ENCODE assay signal across 9 cellular contexts in the genomic region with DNA sequence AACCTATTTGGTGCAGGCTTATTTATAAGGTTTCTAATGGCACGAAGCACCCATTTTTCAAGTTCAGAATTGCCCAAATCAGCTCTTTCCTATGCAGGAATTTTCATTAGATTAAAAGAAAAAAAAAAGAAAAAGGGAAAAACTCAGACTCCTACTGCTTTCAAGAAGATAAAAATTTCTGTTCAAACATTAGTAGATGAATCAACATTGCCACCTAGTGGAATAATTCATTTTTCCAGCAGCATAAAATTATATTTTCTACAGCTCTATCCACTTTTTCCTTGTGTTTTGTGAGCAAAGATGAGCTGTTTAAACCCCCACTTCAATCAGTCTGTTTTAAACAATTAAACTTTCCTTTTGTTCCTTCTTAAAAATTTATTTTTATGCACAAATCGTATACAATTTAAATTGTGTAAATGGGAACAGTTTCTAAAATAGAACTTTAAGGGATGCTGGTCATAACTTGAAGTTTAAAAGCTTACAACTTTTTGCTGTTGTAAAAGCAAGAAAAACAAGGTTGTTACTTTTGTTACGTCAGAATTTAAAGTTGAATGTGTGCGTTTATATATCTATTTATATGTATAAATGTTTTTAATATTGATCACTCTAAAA.
DNase-seq lines count a peak whose midpoint lies in the region; ATAC-seq, FAIRE-seq and TF ChIP-seq lines count a peak whose summit lies in the region.
"Had no signal": no experiment of that assay in that cellular context is flagged by ENCODE, and none has a peak within 500 bp of the region (broad histone marks: within the 10 kb centered on the region; RNA-seq: fewer than 3 reads in every experiment).

No MANE protein-coding gene starts in this region.

- H3K4me1 ChIP-seq in endodermal cell (ENCODE audit: control insufficient read depth, insufficient read depth, low read length) (no peaks in the 10 kb centered on the region), pancreas (no peaks in the 10 kb centered on the region)

- no peak overlapping the region for H3K27ac Mint-ChIP-seq in endodermal cell
- H3K27ac Mint-ChIP-seq: activated naive CD8-positive, alpha-beta T cell treated with anti-CD3 and anti-CD28 coated beads, Interleukin-2, amount 10 ng/mL, durations not matched to agents 7 days and 5 days had no signal

- H3K27me3 Mint-ChIP-seq in endodermal cell (ENCODE audit: insufficient read depth), result no peaks in the 10 kb centered on the region

- TF ChIP-seq CTCF in endodermal cell (conservative IDR thresholded peaks at IDR 0.05) (peak; percentile 79), pancreas (IDR thresholded peaks at IDR 0.05) (peak; percentile 17 to 47 (median 38))

- H3K27ac ChIP-seq in endodermal cell (ENCODE audit: low read depth, low read length) (no peak overlapping the region), pancreas (no peak overlapping the region)

- ATAC-seq in pancreas, result peak in 2 of 4 donors; percentile 41 to 46
- no peak for ATAC-seq in HG02623 (IDR thresholded peaks at IDR 0.05; ENCODE audit: unreplicated experiment)

- WGBS in endodermal cell (ENCODE audit: insufficient coverage in 1 of 2, insufficient read length in 1 of 2), 2 experiments, result 21% methylated on average over 3 of the region's 4 CpGs; no CpG with 5 or more reads in 1 of the 2 experiments
- WGBS in pancreas, 2 donors, result 9 to 10% methylated on average over 4 of the region's 4 CpGs

- FAIRE-seq in A204.1 (lab: Jason Lieb, UNC) (peak; percentile 97), GM18507 (lab: Jason Lieb, UNC) (peak; percentile 72), pancreas (lab: Jason Lieb, UNC) (peak; percentile 17)

- H3K36me3 Mint-ChIP-seq in endodermal cell (ENCODE audit: low read depth), result no peaks in the 10 kb centered on the region
- H3K36me3 Mint-ChIP-seq: activated naive CD8-positive, alpha-beta T cell treated with anti-CD3 and anti-CD28 coated beads, Interleukin-2, amount 10 ng/mL, durations not matched to agents 7 days and 5 days had no signal

- H3K4me3 ChIP-seq in endodermal cell (ENCODE audit: low read length) (peak overlapping the region; percentile 19), pancreas (no peak overlapping the region)

- no peak for DNase-seq in GM18507 (ENCODE audit: extremely low spot score, insufficient read length, low read depth)
- peak; percentile 5 for DNase-seq in NCI-H345 treated with DMSO at 0.1 percent for 48 hours (lab: John Stamatoyannopoulos, UW; ENCODE audit: unreplicated experiment)
- no peak for DNase-seq in endodermal cell
- no peak for DNase-seq in pancreas
- DNase-seq in cortex of kidney (lab: John Stamatoyannopoulos, UW), result no peak
- no peak for DNase-seq in activated gamma-delta T cell (lab: John Stamatoyannopoulos, UW)
- DNase-seq: activated naive CD8-positive, alpha-beta T cell treated with anti-CD3 and anti-CD28 coated beads, Interleukin-2, amount 10 ng/mL, durations not matched to agents 7 days and 5 days had no signal

- H3K36me3 ChIP-seq in endodermal cell (ENCODE audit: control insufficient read depth, insufficient read depth, low read length) (no peaks in the 10 kb centered on the region), pancreas (no peaks in the 10 kb centered on the region)

- peaks cover 10% of the 10 kb centered on the region for H3K4me1 Mint-ChIP-seq in endodermal cell
- H3K4me1 Mint-ChIP-seq: activated naive CD8-positive, alpha-beta T cell treated with anti-CD3 and anti-CD28 coated beads, Interleukin-2, amount 10 ng/mL, durations not matched to agents 7 days and 5 days had no signal

- H3K4me3 Mint-ChIP-seq in endodermal cell, result no peak overlapping the region
- H3K4me3 Mint-ChIP-seq: activated naive CD8-positive, alpha-beta T cell treated with anti-CD3 and anti-CD28 coated beads, Interleukin-2, amount 10 ng/mL, durations not matched to agents 7 days and 5 days had no signal

- H3K9me3 Mint-ChIP-seq in endodermal cell, result no peaks in the 10 kb centered on the region
- H3K9me3 Mint-ChIP-seq: activated naive CD8-positive, alpha-beta T cell treated with anti-CD3 and anti-CD28 coated beads, Interleukin-2, amount 10 ng/mL, durations not matched to agents 7 days and 5 days had no signal

- H3K9me3 ChIP-seq in endodermal cell (ENCODE audit: control insufficient read depth, low read length) (no peaks in the 10 kb centered on the region), pancreas (no peaks in the 10 kb centered on the region)

- no peak overlapping the region for H3K9ac ChIP-seq in endodermal cell (ENCODE audit: extremely low read depth, low read length, poor library complexity, severe bottlenecking)

- intact Hi-C loops in pancreas (cut with DNase I), result no loop called here

- H3K27me3 ChIP-seq in endodermal cell (ENCODE audit: control insufficient read depth, insufficient read depth, low read length, poor library complexity, severe bottlenecking), result no peaks in the 10 kb centered on the region
- peaks cover 0 to 4% (median 0%) of the 10 kb centered on the region in 4 donors for H3K27me3 ChIP-seq in pancreas
